20 cellular contexts compared by ENCODE assay signal in the genomic region with DNA sequence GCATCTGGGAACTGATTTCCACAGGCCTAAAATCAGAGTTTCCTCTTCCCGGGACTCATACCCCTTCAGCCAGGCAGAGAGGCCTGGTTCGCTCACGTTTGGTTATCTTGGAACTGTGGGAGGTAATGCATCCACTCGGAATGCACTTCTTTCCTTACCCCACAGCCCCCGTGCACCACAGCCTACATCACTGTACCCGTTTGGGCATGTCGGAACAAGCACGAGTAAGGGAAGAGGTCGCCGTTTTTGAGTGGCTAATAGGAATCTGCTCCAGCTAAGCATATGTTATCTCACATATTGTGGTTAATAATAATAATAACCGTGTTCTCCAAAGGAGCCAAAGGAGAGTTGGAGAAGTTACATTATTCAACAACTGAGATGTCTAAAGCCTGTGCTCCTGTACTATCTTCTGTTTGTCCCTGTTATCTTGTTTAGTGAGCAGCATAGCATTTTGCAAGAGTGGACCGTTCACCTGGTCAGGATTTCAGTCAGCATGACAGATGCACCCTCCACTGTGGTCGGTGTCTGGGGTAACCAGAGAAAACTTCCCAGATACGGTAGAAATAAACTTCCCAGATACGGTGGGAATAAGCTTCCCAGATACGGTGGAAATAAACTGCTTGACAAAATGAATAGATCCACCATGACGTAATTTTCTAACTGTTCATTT.
"Had no signal": no experiment of that assay in that cellular context is flagged by ENCODE, and none has a peak within 500 bp of the region (broad histone marks: within the 10 kb centered on the region; RNA-seq: fewer than 3 reads in every experiment).

No MANE protein-coding gene starts in this region.

- H3K27me3 ChIP-seq: adrenal gland, brain microvascular endothelial cell, esophagus squamous epithelium, hepatocyte, right atrium auricular region, thyroid gland had no signal

- H3K4me2 ChIP-seq: hepatocyte had no signal

- H3K27me3 Mint-ChIP-seq: activated naive CD4-positive, alpha-beta T cell treated with anti-CD3 and anti-CD28 coated beads, Interleukin-2, amount 50 U/mL, for 24 hours; progenitor cell of endocrine pancreas had no signal

- H2AFZ ChIP-seq: hepatocyte had no signal

- H3K4me1 ChIP-seq: adrenal gland, esophagus squamous epithelium, right atrium auricular region, thyroid gland had no signal

- H3K27ac ChIP-seq: adrenal gland, brain microvascular endothelial cell, esophagus squamous epithelium, hepatocyte, right atrium auricular region, thyroid gland had no signal

- DNase-seq: activated CD4-positive, alpha-beta T cell treated with anti-CD3 and anti-CD28 coated beads, Interleukin-2, amount 50 U/mL, for 1 hour; activated CD4-positive, CD25-positive, alpha-beta regulatory T cell treated with anti-CD3 and anti-CD28 coated beads, Interleukin-2, amount 50 U/mL, for 72 hours; activated CD8-positive, alpha-beta memory T cell treated with anti-CD3 and anti-CD28 coated beads, Interleukin-2, amount 50 U/mL, for 48 hours; activated gamma-delta T cell; adrenal gland; brain microvascular endothelial cell; cerebellar nuclear complex; effector CD8-positive, alpha-beta T cell; esophagus squamous epithelium; left cardiac atrium; stimulated activated CD4-positive, alpha-beta T cell treated with anti-CD3 and anti-CD28 coated beads, Interleukin-2, amount 100 ng/mL, for 24 hours; stimulated activated naive CD4-positive, alpha-beta T cell treated with Interleukin-2 at 50 U/mL for 16 hours; thyroid gland had no signal

- FAIRE-seq: endothelial cell of umbilical vein had no signal

- H3K9me3 ChIP-seq: adrenal gland, esophagus squamous epithelium, right atrium auricular region, thyroid gland had no signal

- H3K27ac Mint-ChIP-seq: activated naive CD4-positive, alpha-beta T cell treated with anti-CD3 and anti-CD28 coated beads, Interleukin-2, amount 50 U/mL, for 24 hours; progenitor cell of endocrine pancreas; T-helper 1 cell treated with Interleukin-12 subunit alpha and Interleukin-12 subunit beta and Interleukin-4 antibody, amounts not matched to agents 30 μg/mL and 1 μg/mL, for 36 hours had no signal

- H3K36me3 ChIP-seq: adrenal gland, right atrium auricular region, thyroid gland had no signal

- H3K4me3 Mint-ChIP-seq: activated naive CD4-positive, alpha-beta T cell treated with anti-CD3 and anti-CD28 coated beads, Interleukin-2, amount 50 U/mL, for 24 hours; T-helper 1 cell treated with Interleukin-12 subunit alpha and Interleukin-12 subunit beta and Interleukin-4 antibody, amounts not matched to agents 30 μg/mL and 1 μg/mL, for 36 hours had no signal

- H3K9me3 Mint-ChIP-seq: activated naive CD4-positive, alpha-beta T cell treated with anti-CD3 and anti-CD28 coated beads, Interleukin-2, amount 50 U/mL, for 24 hours; T-helper 1 cell treated with Interleukin-12 subunit alpha and Interleukin-12 subunit beta and Interleukin-4 antibody, amounts not matched to agents 30 μg/mL and 1 μg/mL, for 36 hours had no signal

- H3K79me2 ChIP-seq: hepatocyte had no signal

- H3K4me1 Mint-ChIP-seq: activated naive CD4-positive, alpha-beta T cell treated with anti-CD3 and anti-CD28 coated beads, Interleukin-2, amount 50 U/mL, for 24 hours had no signal

- H3K4me3 ChIP-seq: adrenal gland, esophagus squamous epithelium, hepatocyte, lung, right atrium auricular region, thyroid gland had no signal
